ENCODE assay signal across 8 cellular contexts in the genomic region with DNA sequence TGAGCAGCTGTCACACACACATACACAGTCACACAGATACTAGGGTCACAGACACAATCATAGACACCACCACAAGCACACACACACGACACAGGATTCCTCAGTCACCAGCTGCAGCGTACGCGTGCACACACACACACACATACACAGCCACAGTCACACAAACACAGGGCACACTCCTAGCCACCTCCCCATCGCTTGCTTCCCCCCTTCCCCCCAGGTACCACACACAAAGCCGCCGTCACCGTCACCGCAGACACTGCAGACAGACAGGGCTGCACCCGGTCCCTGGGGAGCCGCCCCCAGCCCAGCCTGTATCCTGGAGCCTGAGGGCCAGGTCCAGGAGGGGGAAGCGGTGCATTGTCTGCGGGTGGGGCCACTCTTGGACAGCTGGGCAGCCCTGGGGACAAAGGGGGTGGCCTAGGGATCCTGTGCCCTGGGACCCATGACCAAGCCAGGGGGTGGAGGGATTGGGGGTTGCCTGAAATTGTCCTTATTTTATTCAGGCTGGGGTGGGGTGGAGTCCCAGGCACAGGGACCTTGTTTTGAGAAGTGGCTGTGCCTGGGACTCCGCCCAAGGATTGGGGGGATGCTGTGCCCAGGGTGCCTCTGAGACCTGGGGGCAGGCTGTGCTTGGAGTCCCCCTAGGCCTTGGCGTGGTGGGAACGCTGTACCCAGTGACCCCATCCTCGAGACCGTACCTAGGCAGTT. TPM values are rescaled to one million over a fixed set of nuclear protein-coding genes. Genes with fewer than 3 reads are reported as not detected.
DNase-seq lines count a peak whose midpoint lies in the region; ATAC-seq and TF ChIP-seq lines count a peak whose summit lies in the region.

No MANE protein-coding gene starts in this region.

- no peak overlapping the region for H3K27ac Mint-ChIP-seq in neural crest cell (ENCODE audit: unreplicated experiment)

- H3K4me3 Mint-ChIP-seq in neural crest cell = peak overlapping the region; percentile 80

- peaks cover 2% of the 10 kb centered on the region for H3K27me3 Mint-ChIP-seq in neural crest cell (ENCODE audit: low read depth)

- ATAC-seq in HG02981 (IDR thresholded peaks at IDR 0.05; ENCODE audit: unreplicated experiment) (no peak), GM18858 (IDR thresholded peaks at IDR 0.05; ENCODE audit: unreplicated experiment) (no peak)
- ATAC-seq in activated CD4-positive, CD25-positive, alpha-beta regulatory T cell treated with anti-CD3 and anti-CD28 coated beads, Interleukin-2, amount 50 U/mL, for 24 hours = no peak

- DNase-seq in ELF-1 (ENCODE audit: low read depth, low spot score) (peak; percentile 41), NCI-H345 (lab: John Stamatoyannopoulos, UW) (peak; percentile 52), neural crest cell (ENCODE audit: low read depth, low spot score) (no peak), NK-92 (lab: John Stamatoyannopoulos, UW; ENCODE audit: unreplicated experiment) (no peak)

- H3K36me3 ChIP-seq in endocrine pancreas (ENCODE audit: control insufficient read depth, insufficient read depth, low read length) = no peaks in the 10 kb centered on the region

- peak overlapping the region; percentile 54 for H3K4me3 ChIP-seq in endocrine pancreas (ENCODE audit: control insufficient read depth, insufficient read depth, low read length)

- H3K27me3 ChIP-seq in endocrine pancreas (ENCODE audit: control insufficient read depth, insufficient read depth, low read length) = no peaks in the 10 kb centered on the region

- H3K4me1 Mint-ChIP-seq in neural crest cell = peaks cover 5% of the 10 kb centered on the region

- H3K9me3 Mint-ChIP-seq in neural crest cell = no peaks in the 10 kb centered on the region

- peaks cover 11% of the 10 kb centered on the region for H3K36me3 Mint-ChIP-seq in neural crest cell (ENCODE audit: low read depth)

- H3K9ac ChIP-seq in endocrine pancreas (ENCODE audit: control insufficient read depth, insufficient read depth, low read length) = peak overlapping the region; percentile 86

- no peaks in the 10 kb centered on the region for H3K9me3 ChIP-seq in endocrine pancreas (ENCODE audit: control insufficient read depth, low read length)

- TF ChIP-seq CTCF in neural crest cell (conservative IDR thresholded peaks at IDR 0.05) = no peak

- no peaks in the 10 kb centered on the region for H3K4me1 ChIP-seq in endocrine pancreas (ENCODE audit: control insufficient read depth, insufficient read depth, low read length)

RNA-seq across cellular contexts. Expression of a gene that starts 1.0 kb away (rescaled TPM):
- 21.4 and 26.8 TPM in 2 replicates for total RNA-seq in neural crest cell

RNA-seq across cellular contexts. Expression of a gene that starts 27.2 kb away (rescaled TPM):
- total RNA-seq in neural crest cell = 41.1 and 45.1 TPM in 2 replicates

RNA-seq across cellular contexts. Expression of a gene that starts 27.4 kb away (rescaled TPM):
- 12.8 and 13.9 TPM in 2 replicates for total RNA-seq in neural crest cell

Comparison
In these comparisons a context has a peak if more than half of its experiments do, and no peak if none do; other contexts are left out.
1. DNase-seq: peak in ELF-1 (single experiment) and NCI-H345 (single experiment); none in neural crest cell (single experiment) and NK-92 (single experiment).